Comparison of ENCODE assay signal across 15 cellular contexts in genomic region chr4:88001871-88002270, GRCh38. TPM values are rescaled to one million over a fixed set of nuclear protein-coding genes. Genes with fewer than 3 reads are reported as not detected.
DNase-seq lines count a peak whose midpoint lies in the region; ATAC-seq and TF ChIP-seq lines count a peak whose summit lies in the region.
"Had no signal": no experiment of that assay in that cellular context is flagged by ENCODE, and none has a peak within 500 bp of the region (broad histone marks: within the 10 kb centered on the region; RNA-seq: fewer than 3 reads in every experiment).

No MANE protein-coding gene starts in this region.

- CTCF ChIA-PET in T-cell (lab: Charles Lee) = interaction anchor here in 1 of 2 donors (0.8 kb wide), 1 partner anchor 210 kb away, joined by 4 read pairs; no protein-coding TSS in a partner anchor

- H3K27ac ChIP-seq in 22Rv1 = peak overlapping the region; percentile 45; the same call in 1 of the 2 replicates
- H3K27ac ChIP-seq in ascending aorta = peak overlapping the region; percentile 78 to 94
- H3K27ac ChIP-seq in skeletal muscle tissue (ENCODE audit: low read depth, low read length) = peak overlapping the region; percentile 15
- peak overlapping the region; percentile 67 to 99 for H3K27ac ChIP-seq in uterus

- ATAC-seq in T-cell (replicated peaks in 1 of 4) = no peak
- ATAC-seq: GM12878, HCT116 had no signal

- H3K4me3 ChIP-seq in ascending aorta (peak overlapping the region in 1 of 2 donors; percentile 16), skeletal muscle tissue (ENCODE audit: low read length in 3 of 3) (no peak overlapping the region), uterus (no peak overlapping the region)
- H3K4me3 ChIP-seq: GM12878 had no signal

- H3K4me1 ChIP-seq in ascending aorta = peaks cover 0 to 31% of the 10 kb centered on the region in 2 donors
- H3K4me1 ChIP-seq in skeletal muscle tissue (ENCODE audit: control insufficient read depth in 3 of 3, insufficient read depth in 3 of 3, low read length in 3 of 3) = peaks cover under 1 to 3% (median 2%) of the 10 kb centered on the region in 3 donors
- H3K4me1 ChIP-seq in uterus = no peaks in the 10 kb centered on the region

- H3K27me3 ChIP-seq in ascending aorta = no peaks in the 10 kb centered on the region
- H3K27me3 ChIP-seq in skeletal muscle tissue (ENCODE audit: control insufficient read depth in 3 of 3, insufficient read depth in 3 of 3, low read length in 3 of 3) = no peaks in the 10 kb centered on the region
- H3K27me3 ChIP-seq in uterus = no peaks in the 10 kb centered on the region

- no peak overlapping the region for H3K4me3 Mint-ChIP-seq in T-cell
- H3K4me3 Mint-ChIP-seq: B cell; CD4-positive, alpha-beta T cell had no signal

- DNase-seq in ascending aorta (ENCODE audit: low spot score in 2 of 2) = no peak
- no peak for DNase-seq in uterus
- no peak for DNase-seq in epidermal melanocyte (ENCODE audit: insufficient read length, low spot score)
- no peak for DNase-seq in NK-92 treated with Interleukin-12 subunit alpha and Interleukin-12 subunit beta, amount 100 ng/mL, for 24 hours (lab: John Stamatoyannopoulos, UW)
- no peak for DNase-seq in T-cell
- DNase-seq: ACHN; C1 segment of cervical spinal cord; Calu3; CD4-positive, alpha-beta T cell; DMS 273 treated with DMSO at 0.1 percent for 48 hours had no signal

- no peaks in the 10 kb centered on the region for H3K36me3 ChIP-seq in ascending aorta
- H3K36me3 ChIP-seq in skeletal muscle tissue (ENCODE audit: control insufficient read depth in 3 of 3, insufficient read depth in 3 of 3, low read length in 3 of 3) = no peaks in the 10 kb centered on the region
- H3K36me3 ChIP-seq in uterus = no peaks in the 10 kb centered on the region

- H3K9me3 Mint-ChIP-seq in T-cell = no peaks in the 10 kb centered on the region
- H3K9me3 Mint-ChIP-seq: CD4-positive, alpha-beta T cell had no signal

- H3K9ac ChIP-seq in skeletal muscle tissue (ENCODE audit: low read depth in 1 of 3, low read length in 3 of 3) = no peak overlapping the region

- POLR2A ChIA-PET in T-cell (lab: Charles Lee) = interaction anchor here in 1 of 2 donors (0.5 kb wide), 1 partner anchor 153 kb away, joined by 3 read pairs; no protein-coding TSS in a partner anchor

- no peaks in the 10 kb centered on the region for H3K36me3 Mint-ChIP-seq in T-cell

- H3K4me1 Mint-ChIP-seq in T-cell = peaks cover 4 to 6% (median 5%) of the 10 kb centered on the region in 3 donors

- H3K27me3 Mint-ChIP-seq in T-cell = peaks cover 3 to 10% of the 10 kb centered on the region in 2 donors

- TF ChIP-seq CTCF in 22Rv1 (IDR thresholded peaks at IDR 0.05) (no peak), ascending aorta (IDR thresholded peaks at IDR 0.05) (no peak), uterus (IDR thresholded peaks at IDR 0.05) (no peak)

- intact Hi-C loops in ascending aorta (cut with DNase I) = no loop called here
- intact Hi-C loops in uterus (cut with DNase I; ENCODE audit: low total_unique reads) = no loop called here

- H3K9me3 ChIP-seq in ascending aorta (no peaks in the 10 kb centered on the region), skeletal muscle tissue (ENCODE audit: control insufficient read depth in 3 of 3, low read length in 3 of 3) (no peaks in the 10 kb centered on the region), uterus (no peaks in the 10 kb centered on the region)

- TF ChIP-seq POLR2A in uterus (IDR thresholded peaks at IDR 0.05) = no peak

- no peak overlapping the region for H3K27ac Mint-ChIP-seq in T-cell
- H3K27ac Mint-ChIP-seq: B cell; CD4-positive, alpha-beta T cell had no signal

RNA-seq across cellular contexts. Expression of gene PKD2, which starts 5.6 kb away (rescaled TPM):
- total RNA-seq in ascending aorta (119 TPM), skeletal muscle tissue (36.0 TPM), uterus (100 to 1,000 TPM; 129 to 190 (median 134) TPM), T-cell (10 to 100 TPM in 1 of 5 donors, 1 to 10 TPM in 4; 6.8 to 17.4 (median 7.5) TPM)

RNA-seq across cellular contexts. Expression of gene SPP1, which starts 26.4 kb away (rescaled TPM):
- total RNA-seq in ascending aorta = 0.75 TPM
- total RNA-seq in skeletal muscle tissue = 156 TPM
- total RNA-seq in uterus = 10 to 100 TPM in 2 of 4 donors, not detected in 2; 10.1 to 98.6 TPM
- total RNA-seq in T-cell = 1 to 10 TPM in 1 of 5 donors, under 1 TPM in 2, not detected in 2; 0.69 to 1.1 (median 0.89) TPM
- total RNA-seq: B cell; CD4-positive, alpha-beta T cell had no signal

Comparison
In these comparisons a context has a peak if more than half of its experiments do, and no peak if none do; other contexts are left out.
1. H3K27ac ChIP-seq: peak in every context shown above with its lines; median percentile 86 in ascending aorta; 83 in uterus; 45 in 22Rv1; 15 in skeletal muscle tissue.